In the genomic region with DNA sequence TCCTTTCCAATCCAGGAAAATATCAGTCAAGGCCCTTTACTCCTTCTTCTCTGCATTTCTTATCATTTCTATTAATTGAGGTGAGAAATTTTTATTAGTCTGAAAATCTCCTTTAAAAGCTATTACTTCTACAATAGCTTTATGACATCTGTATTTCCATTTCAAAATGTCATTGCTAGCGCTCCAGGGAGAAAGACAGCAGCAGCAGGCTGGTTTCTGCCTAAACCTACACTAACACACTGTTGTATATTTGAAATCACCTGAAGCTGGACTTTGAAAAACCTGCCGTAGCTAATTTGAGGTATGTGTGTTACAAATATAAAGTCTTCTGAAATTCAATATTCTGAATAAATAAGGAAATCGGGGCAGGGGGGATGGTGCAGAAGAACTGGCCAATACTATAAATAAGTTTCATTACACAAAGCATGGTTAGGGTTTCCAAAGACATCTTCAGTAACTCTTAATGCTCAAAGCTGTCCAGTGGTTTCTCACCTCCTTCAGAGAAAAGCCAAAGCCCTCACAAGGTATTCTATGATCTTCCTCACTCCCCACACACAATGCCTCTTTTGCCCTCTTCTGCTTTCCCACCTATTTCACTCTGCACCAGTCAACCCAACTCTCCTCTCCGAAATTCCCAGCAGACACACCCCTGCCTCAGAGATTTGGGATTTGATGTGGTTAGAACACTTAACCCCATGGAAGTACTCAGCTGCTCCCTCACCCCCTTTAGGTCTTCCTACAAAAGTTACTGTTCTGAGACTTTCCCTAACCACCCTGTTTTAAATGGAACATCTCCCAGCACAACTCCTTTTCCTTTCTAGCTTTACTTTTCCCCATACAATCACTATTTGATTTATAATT, we compare ENCODE assay signal across 15 cellular contexts.
"Had no signal": no experiment of that assay in that cellular context is flagged by ENCODE, and none has a peak within 500 bp of the region (broad histone marks: within the 10 kb centered on the region; RNA-seq: fewer than 3 reads in every experiment).

No MANE protein-coding gene starts in this region.

- DNase-seq: activated naive CD8-positive, alpha-beta T cell treated with anti-CD3 and anti-CD28 coated beads, Interleukin-2, amount 10 ng/mL, durations not matched to agents 7 days and 5 days; activated T-cell treated with anti-CD3 and anti-CD28 coated beads, Interleukin-2, amount 50 U/mL, for 48 hours; anterior cingulate cortex; kidney glomerular epithelial cell; posterior cingulate gyrus; right cardiac atrium; SK-N-SH; stimulated activated CD4-positive, alpha-beta T cell treated with anti-CD3 and anti-CD28 coated beads, Interleukin-2, amount 100 ng/mL, for 24 hours; stimulated activated naive CD4-positive, alpha-beta T cell; substantia nigra; T-helper 2 cell; transverse colon had no signal

- ATAC-seq: activated CD4-positive, CD25-positive, alpha-beta regulatory T cell treated with anti-CD3 and anti-CD28 coated beads, Interleukin-2, amount 50 U/mL, for 24 hours; right cardiac atrium had no signal

- H3K4me3 ChIP-seq: hepatocyte, transverse colon had no signal

- H3K27me3 ChIP-seq: hepatocyte, neutrophil, transverse colon had no signal

- H3K9me3 Mint-ChIP-seq: activated naive CD8-positive, alpha-beta T cell treated with anti-CD3 and anti-CD28 coated beads, Interleukin-2, amount 10 ng/mL, durations not matched to agents 7 days and 5 days had no signal

- H3K9me3 ChIP-seq: neutrophil, SK-N-SH, transverse colon had no signal

- H3K4me3 Mint-ChIP-seq: activated naive CD8-positive, alpha-beta T cell treated with anti-CD3 and anti-CD28 coated beads, Interleukin-2, amount 10 ng/mL, durations not matched to agents 7 days and 5 days had no signal

- H3K36me3 ChIP-seq: neutrophil, transverse colon had no signal

- H3K27ac Mint-ChIP-seq: activated naive CD8-positive, alpha-beta T cell treated with anti-CD3 and anti-CD28 coated beads, Interleukin-2, amount 10 ng/mL, durations not matched to agents 7 days and 5 days had no signal

- H3K27ac ChIP-seq: hepatocyte, neutrophil, transverse colon had no signal
